In genomic region chr13:113296842-113297369, GRCh38 we compare ENCODE assay signal across 8 cellular contexts. TPM values are rescaled to one million over a fixed set of nuclear protein-coding genes. Genes with fewer than 3 reads are reported as not detected.
DNase-seq lines count a peak whose midpoint lies in the region; FAIRE-seq and TF ChIP-seq lines count a peak whose summit lies in the region.

Gene LAMP1 (plus strand): TSS chr13:113297239. CDS start chr13:113297435, 196 bp downstream.

- peak within 1 kb of the TSS; percentile 17 for H2BK120ac ChIP-seq in neuronal stem cell (ENCODE audit: low read depth, low read length)

- peak within 1 kb of the TSS; percentile 99 for H3K4me3 Mint-ChIP-seq in HFFc6
- peak within 1 kb of the TSS; percentile 91 for H3K4me3 Mint-ChIP-seq in activated naive CD4-positive, alpha-beta T cell treated with anti-CD3 and anti-CD28 coated beads for 36 hours

- H3K27ac Mint-ChIP-seq in HFFc6 = peak within 1 kb of the TSS; percentile 97
- H3K27ac Mint-ChIP-seq in activated naive CD4-positive, alpha-beta T cell treated with anti-CD3 and anti-CD28 coated beads for 36 hours = peak within 1 kb of the TSS; percentile 96

- peak within 1 kb of the TSS; percentile 99 for H2AFZ ChIP-seq in neuronal stem cell (ENCODE audit: low read length)

- peak within 1 kb of the TSS; percentile 81 for H2BK15ac ChIP-seq in neuronal stem cell (ENCODE audit: low read length)

- H3K9me3 ChIP-seq in neuronal stem cell (replicated peaks in 1 of 2; ENCODE audit: control insufficient read depth in 2 of 2, insufficient read depth in 1 of 2, low read depth in 1 of 2, low read length in 2 of 2) (no peaks in the 10 kb centered on the region), subcutaneous abdominal adipose tissue (ENCODE audit: control insufficient read depth in 5 of 5, low read length in 5 of 5) (no peaks in the 10 kb centered on the region)

- peak; percentile 57 for TF ChIP-seq POLR2A in NB4 (IDR thresholded peaks at IDR 0.05; ENCODE audit: extremely low read depth, insufficient read length)

- peak; percentile 96 for DNase-seq in GM04504 (ENCODE audit: low read depth)
- peak; percentile 97 for DNase-seq in HFFc6
- peak; percentile 99 for DNase-seq in NB4 (ENCODE audit: low read depth)
- peak; percentile 97 for DNase-seq in SK-N-DZ (ENCODE audit: low spot score)
- peak; percentile 97 for DNase-seq in activated naive CD4-positive, alpha-beta T cell treated with anti-CD3 and anti-CD28 coated beads for 36 hours
- DNase-seq in frontal cortex (ENCODE audit: low spot score in 2 of 2) = peak; percentile 99
- DNase-seq in neuronal stem cell (ENCODE audit: low spot score) = peak; percentile 99

- H2BK5ac ChIP-seq in neuronal stem cell (ENCODE audit: low read length) = peak within 1 kb of the TSS; percentile 90

- H3K18ac ChIP-seq in neuronal stem cell (ENCODE audit: low read length) = peak within 1 kb of the TSS; percentile 85

- no CpG with 5 or more reads among the region's 74 CpGs for WGBS in neuronal stem cell (ENCODE audit: extremely low coverage in 2 of 2, insufficient read length in 2 of 2, insufficient replicate concordance in 1 of 2), 2 donors

- H3K27ac ChIP-seq in neuronal stem cell (replicated peaks; ENCODE audit: low read length) = peak within 1 kb of the TSS; percentile 19
- H3K27ac ChIP-seq in subcutaneous abdominal adipose tissue (ENCODE audit: low read depth, low read length) = peak within 1 kb of the TSS; percentile 92

- H3K4me2 ChIP-seq in neuronal stem cell (ENCODE audit: insufficient read depth, low read length, poor library complexity, severe bottlenecking) = peak within 1 kb of the TSS; percentile 96

- no peak within 1 kb of the TSS for H3K4ac ChIP-seq in neuronal stem cell (ENCODE audit: low read length)

- H3K4me1 ChIP-seq in neuronal stem cell (ENCODE audit: control insufficient read depth in 2 of 2, insufficient read depth in 1 of 2, low read depth in 1 of 2, low read length in 2 of 2) = peaks cover 6 to 9% of the 10 kb centered on the region in 2 donors
- H3K4me1 ChIP-seq in subcutaneous abdominal adipose tissue (ENCODE audit: control insufficient read depth in 5 of 5, insufficient read depth in 5 of 5, low read length in 5 of 5) = peaks cover 4 to 39% (median 36%) of the 10 kb centered on the region in 5 donors

- H3K4me3 ChIP-seq in NB4 (ENCODE audit: low read depth, low read length) = peak within 1 kb of the TSS; percentile 98
- H3K4me3 ChIP-seq in neuronal stem cell (ENCODE audit: low read length in 2 of 2) = peak within 1 kb of the TSS; percentile 93 to 94
- H3K4me3 ChIP-seq in subcutaneous abdominal adipose tissue (ENCODE audit: low read depth in 1 of 5, low read length in 5 of 5) = peak within 1 kb of the TSS; percentile 78 to 92 (median 81)

- CTCF ChIA-PET in activated naive CD4-positive, alpha-beta T cell treated with anti-CD3 and anti-CD28 coated beads for 36 hours (lab: Charles Lee) = no interaction called here

- peak within 1 kb of the TSS; percentile 65 for H4K8ac ChIP-seq in neuronal stem cell (ENCODE audit: low read depth, low read length)

- peak within 1 kb of the TSS; percentile 55 for H3K23ac ChIP-seq in neuronal stem cell (ENCODE audit: low read depth, low read length, poor library complexity)

- H3K9me3 Mint-ChIP-seq in HFFc6 = peaks cover 6% of the 10 kb centered on the region
- H3K9me3 Mint-ChIP-seq in activated naive CD4-positive, alpha-beta T cell treated with anti-CD3 and anti-CD28 coated beads for 36 hours = no peaks in the 10 kb centered on the region

- no peak for FAIRE-seq in frontal cortex (lab: Jason Lieb, UNC)

- H3K36me3 Mint-ChIP-seq in HFFc6 (ENCODE audit: low read depth) = peaks cover 11% of the 10 kb centered on the region
- peaks cover 6% of the 10 kb centered on the region for H3K36me3 Mint-ChIP-seq in activated naive CD4-positive, alpha-beta T cell treated with anti-CD3 and anti-CD28 coated beads for 36 hours (ENCODE audit: low read depth)

- peaks cover 25% of the 10 kb centered on the region for H3K4me1 Mint-ChIP-seq in HFFc6 (ENCODE audit: low read depth)
- H3K4me1 Mint-ChIP-seq in activated naive CD4-positive, alpha-beta T cell treated with anti-CD3 and anti-CD28 coated beads for 36 hours (ENCODE audit: low read depth) = peaks cover 32% of the 10 kb centered on the region

- H3K27me3 ChIP-seq in neuronal stem cell (ENCODE audit: control insufficient read depth in 3 of 3, insufficient read depth in 3 of 3, low read depth in 1 of 3, low read length in 3 of 3) = no peaks in the 10 kb centered on the region
- H3K27me3 ChIP-seq in subcutaneous abdominal adipose tissue (ENCODE audit: control insufficient read depth in 5 of 5, insufficient read depth in 4 of 5, low read length in 5 of 5) = no peaks in the 10 kb centered on the region

- H3K14ac ChIP-seq in neuronal stem cell (ENCODE audit: low read length) = peak within 1 kb of the TSS; percentile 94

- H3K36me3 ChIP-seq in neuronal stem cell (replicated peaks in 1 of 2; ENCODE audit: control insufficient read depth in 2 of 2, insufficient read depth in 2 of 2, low read length in 2 of 2) = no peaks in the 10 kb centered on the region
- peaks cover 0 to 3% (median 0%) of the 10 kb centered on the region in 5 donors for H3K36me3 ChIP-seq in subcutaneous abdominal adipose tissue (ENCODE audit: control insufficient read depth in 5 of 5, insufficient read depth in 5 of 5, low read length in 5 of 5)

- H3K9ac ChIP-seq in neuronal stem cell (ENCODE audit: low read depth, low read length, poor library complexity) (peak within 1 kb of the TSS; percentile 88), subcutaneous abdominal adipose tissue (ENCODE audit: low read length in 5 of 5) (peak within 1 kb of the TSS; percentile 89 to 99 (median 93))

- peak within 1 kb of the TSS; percentile 41 for H2BK12ac ChIP-seq in neuronal stem cell (ENCODE audit: low read length)

- peaks cover 6% of the 10 kb centered on the region for H3K79me1 ChIP-seq in neuronal stem cell (ENCODE audit: low read depth, low read length)

- intact Hi-C loops in activated naive CD4-positive, alpha-beta T cell treated with anti-CD3 and anti-CD28 coated beads for 36 hours (cut with micrococcal nuclease) = loop anchor here (1.0 to 5.0 kb wide), 5 partner anchors 89 to 355 kb away; partner anchors contain the start of genes DCUN1D2 and PCID2

- H2AK5ac ChIP-seq in neuronal stem cell (ENCODE audit: low read depth, low read length) = peak within 1 kb of the TSS; percentile 81

- TF ChIP-seq CTCF in HFFc6 (IDR thresholded peaks at IDR 0.05) (no peak), NB4 (IDR thresholded peaks at IDR 0.05; ENCODE audit: low read depth, low read length) (no peak)

- H4K91ac ChIP-seq in neuronal stem cell (ENCODE audit: low read depth, low read length, poor library complexity) = no peak within 1 kb of the TSS

- H3K27me3 Mint-ChIP-seq in HFFc6 (ENCODE audit: insufficient read depth) = peaks cover 18% of the 10 kb centered on the region
- H3K27me3 Mint-ChIP-seq in activated naive CD4-positive, alpha-beta T cell treated with anti-CD3 and anti-CD28 coated beads for 36 hours (ENCODE audit: low read depth) = peaks cover 10% of the 10 kb centered on the region

RNA-seq across cellular contexts. Expression of gene LAMP1, which starts in this region (rescaled TPM):
- 100 to 1,000 TPM; 215 to 255 (median 247) TPM for total RNA-seq in HFFc6 (2021; fragmentation: NEBNext Ultra II Directional; extraction: Animal tissue kit (Norgen Biotek cat#: 25700))
- polyA plus RNA-seq in SK-N-DZ (2014; cell fraction: cytosol; rRNA removed) = 68.3 and 74.7 TPM in 2 replicates
- polyA plus RNA-seq in SK-N-DZ (2014; cell fraction: nucleus; rRNA removed) = 32.7 and 37.4 TPM in 2 replicates
- total RNA-seq in activated naive CD4-positive, alpha-beta T cell treated with anti-CD3 and anti-CD28 coated beads for 36 hours = 10 to 100 TPM; 33.5 to 33.7 TPM
- 57.9 TPM for total RNA-seq in frontal cortex
- polyA plus RNA-seq in neuronal stem cell (2013, experiment 1 of 2) = 43.5 TPM
- polyA plus RNA-seq in neuronal stem cell (2013, experiment 2 of 2) = 44.0 TPM

Comparison
In these comparisons a context has a peak if more than half of its experiments do, and no peak if none do; other contexts are left out.
1. Peak in every context shown above with its lines: DNase-seq, H3K4me3 ChIP-seq and H3K27ac ChIP-seq.